ENCODE assay signal across 13 cellular contexts in genomic region chr6:113636357-113636824, GRCh38.
A peak's percentile ranks its signal among the peaks of the same experiment; 100 is the strongest.
DNase-seq lines count a peak whose midpoint lies in the region; ATAC-seq, FAIRE-seq and TF ChIP-seq lines count a peak whose summit lies in the region.
"Had no signal": no experiment of that assay in that cellular context is flagged by ENCODE, and none has a peak within 500 bp of the region (broad histone marks: within the 10 kb centered on the region; RNA-seq: fewer than 3 reads in every experiment).

No MANE protein-coding gene starts in this region.

- ATAC-seq in memory B cell (ENCODE audit: low read depth) (no peak), HG03139 (IDR thresholded peaks at IDR 0.05; ENCODE audit: unreplicated experiment) (no peak), upper lobe of left lung (ENCODE audit: low FRiP score in 2 of 2) (no peak), GM19397 (IDR thresholded peaks at IDR 0.05; ENCODE audit: unreplicated experiment) (no peak)
- ATAC-seq: heart right ventricle had no signal

- no peak for TF ChIP-seq CTCF in HFFc6 (IDR thresholded peaks at IDR 0.05)
- no peak for TF ChIP-seq CTCF in bronchial epithelial cell (IDR thresholded peaks at IDR 0.05; ENCODE audit: insufficient read depth, low read length, severe bottlenecking)
- no peak for TF ChIP-seq CTCF in upper lobe of left lung (IDR thresholded peaks at IDR 0.05)

- H3K27ac Mint-ChIP-seq in HFFc6 (no peak overlapping the region), memory B cell (peak overlapping the region; percentile 93)
- H3K27ac Mint-ChIP-seq: activated CD4-positive, alpha-beta T cell treated with anti-CD3 and anti-CD28 coated beads, Interleukin-2, amount 10 ng/mL, durations not matched to agents 7 days and 5 days had no signal

- H3K4me1 Mint-ChIP-seq in HFFc6 (ENCODE audit: low read depth) (peaks cover 43% of the 10 kb centered on the region), memory B cell (peaks cover 34% of the 10 kb centered on the region)

- 75 to 84% methylated on average over 1 of the region's 1 CpG for WGBS in upper lobe of left lung, 2 donors

- H3K36me3 ChIP-seq in bronchial epithelial cell (ENCODE audit: control insufficient read depth, insufficient read depth, low read length), result no peaks in the 10 kb centered on the region
- no peaks in the 10 kb centered on the region for H3K36me3 ChIP-seq in upper lobe of left lung
- H3K36me3 ChIP-seq: heart right ventricle had no signal

- H3K4me3 Mint-ChIP-seq in HFFc6 (no peak overlapping the region), memory B cell (no peak overlapping the region)
- H3K4me3 Mint-ChIP-seq: activated CD4-positive, alpha-beta T cell treated with anti-CD3 and anti-CD28 coated beads, Interleukin-2, amount 10 ng/mL, durations not matched to agents 7 days and 5 days had no signal

- intact Hi-C loops in posterior vena cava (cut with DNase I), result no loop called here

- no peak for FAIRE-seq in bronchial epithelial cell (lab: Jason Lieb, UNC)

- H3K4me1 ChIP-seq in upper lobe of left lung, result peaks cover 27 to 31% (median 28%) of the 10 kb centered on the region in 4 donors

- H3K27me3 ChIP-seq in bronchial epithelial cell (ENCODE audit: control insufficient read depth, insufficient read depth, low read length) (no peaks in the 10 kb centered on the region), upper lobe of left lung (no peaks in the 10 kb centered on the region)
- H3K27me3 ChIP-seq: heart right ventricle had no signal

- no peak for TF ChIP-seq POLR2A in upper lobe of left lung (IDR thresholded peaks at IDR 0.05)

- no peaks in the 10 kb centered on the region for H3K9me3 ChIP-seq in upper lobe of left lung
- H3K9me3 ChIP-seq: heart right ventricle had no signal

- no peaks in the 10 kb centered on the region for H3K36me3 Mint-ChIP-seq in HFFc6 (ENCODE audit: low read depth)
- no peaks in the 10 kb centered on the region for H3K36me3 Mint-ChIP-seq in memory B cell

- no peak for TF ChIP-seq EP300 in upper lobe of left lung (IDR thresholded peaks at IDR 0.05)

- H3K9me3 Mint-ChIP-seq in HFFc6 (no peaks in the 10 kb centered on the region), memory B cell (no peaks in the 10 kb centered on the region)
- H3K9me3 Mint-ChIP-seq: activated CD4-positive, alpha-beta T cell treated with anti-CD3 and anti-CD28 coated beads, Interleukin-2, amount 10 ng/mL, durations not matched to agents 7 days and 5 days had no signal

- H3K4me3 ChIP-seq in bronchial epithelial cell (ENCODE audit: low read depth, low read length), result no peak overlapping the region
- no peak overlapping the region for H3K4me3 ChIP-seq in upper lobe of left lung
- H3K4me3 ChIP-seq: heart right ventricle had no signal

- no peak overlapping the region for H3K27ac ChIP-seq in upper lobe of left lung
- H3K27ac ChIP-seq: heart right ventricle had no signal

- no peaks in the 10 kb centered on the region for H3K27me3 Mint-ChIP-seq in HFFc6 (ENCODE audit: insufficient read depth)
- no peaks in the 10 kb centered on the region for H3K27me3 Mint-ChIP-seq in memory B cell

- DNase-seq in AG08395 (ENCODE audit: low spot score), result peak; percentile 18
- peak; percentile 22 for DNase-seq in HFFc6
- peak; percentile 68 for DNase-seq in bronchial epithelial cell (ENCODE audit: low read depth)
- no peak for DNase-seq in memory B cell (ENCODE audit: low spot score in 2 of 2)
- DNase-seq in posterior vena cava (ENCODE audit: low spot score), result no peak
- no peak for DNase-seq in upper lobe of left lung
- DNase-seq: activated CD4-positive, alpha-beta T cell treated with anti-CD3 and anti-CD28 coated beads, Interleukin-2, amount 10 ng/mL, durations not matched to agents 7 days and 5 days; AML-193; heart right ventricle; NCI-H2081 treated with DMSO at 0.1 percent for 48 hours; stimulated activated CD8-positive, alpha-beta memory T cell treated with anti-CD3 and anti-CD28 coated beads, Interleukin-4, amount 100 ng/mL, for 48 hours had no signal

Comparison
In these comparisons a context has a peak if more than half of its experiments do, and no peak if none do; other contexts are left out.
1. DNase-seq: peak in AG08395 (single experiment), HFFc6 (single experiment) and bronchial epithelial cell (single experiment); none in memory B cell (0 of 2), posterior vena cava (single experiment) and upper lobe of left lung (0 of 2).